8 cellular contexts compared by ENCODE assay signal in the genomic region with DNA sequence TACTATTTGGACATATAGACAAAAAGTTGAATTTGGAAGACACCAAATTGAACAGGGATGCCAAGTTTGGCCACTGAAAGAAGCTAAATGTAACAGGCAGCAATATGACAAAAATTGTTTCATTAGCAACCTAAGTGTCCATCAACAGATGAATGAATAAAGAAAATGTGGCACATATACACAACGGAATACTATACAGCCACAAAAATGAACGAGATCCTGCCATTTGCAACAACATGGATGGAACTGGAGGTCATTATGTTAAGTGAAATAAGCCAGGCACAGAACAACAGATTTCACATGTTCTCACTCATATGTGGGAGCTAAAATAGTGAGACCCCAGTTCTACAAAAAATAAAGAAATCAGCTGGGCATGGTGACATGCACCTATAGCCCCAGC.
"Had no signal": no experiment of that assay in that cellular context is flagged by ENCODE, and none has a peak within 500 bp of the region (broad histone marks: within the 10 kb centered on the region; RNA-seq: fewer than 3 reads in every experiment).

No MANE protein-coding gene starts in this region.

- FAIRE-seq: G401.6, GM12878, GM12891, GM12892, GM18507, GM19239 had no signal

- DNase-seq: GDM1, GF-D8 had no signal

- ATAC-seq: GM12878 had no signal

- H3K4me3 ChIP-seq: GM12878 had no signal
